In genomic region chr10:89555688-89556445, GRCh38 we compare ENCODE assay signal across 13 cellular contexts. TPM values are rescaled to one million over a fixed set of nuclear protein-coding genes. Genes with fewer than 3 reads are reported as not detected.
DNase-seq lines count a peak whose midpoint lies in the region; ATAC-seq and TF ChIP-seq lines count a peak whose summit lies in the region.
"Had no signal": no experiment of that assay in that cellular context is flagged by ENCODE, and none has a peak within 500 bp of the region (broad histone marks: within the 10 kb centered on the region; RNA-seq: fewer than 3 reads in every experiment).

No MANE protein-coding gene starts in this region.

- H3K27me3 ChIP-seq in H7 (ENCODE audit: control insufficient read depth, insufficient read depth, low read length) = no peaks in the 10 kb centered on the region
- no peaks in the 10 kb centered on the region for H3K27me3 ChIP-seq in RWPE2 (ENCODE audit: insufficient read depth, poor library complexity, severe bottlenecking)
- H3K27me3 ChIP-seq in trophoblast cell (ENCODE audit: insufficient read depth, low read length) = no peaks in the 10 kb centered on the region
- H3K27me3 ChIP-seq: neutrophil had no signal

- no peaks in the 10 kb centered on the region for H3K79me1 ChIP-seq in trophoblast cell (ENCODE audit: low read length)

- H2BK12ac ChIP-seq in trophoblast cell (ENCODE audit: low read length) = no peak overlapping the region

- H3K4me3 ChIP-seq in H7 (ENCODE audit: insufficient read depth, low read depth, low read length) = no peak overlapping the region
- H3K4me3 ChIP-seq in RWPE2 (ENCODE audit: severe bottlenecking) = no peak overlapping the region
- H3K4me3 ChIP-seq in trophoblast cell (ENCODE audit: low read depth, low read length) = no peak overlapping the region
- H3K4me3 ChIP-seq: PC-9 had no signal

- H3K4ac ChIP-seq in trophoblast cell (ENCODE audit: low read depth, low read length) = no peak overlapping the region

- H2BK120ac ChIP-seq in trophoblast cell (ENCODE audit: insufficient read depth, low read length, poor library complexity) = no peak overlapping the region

- H3K23ac ChIP-seq in trophoblast cell (ENCODE audit: low read length) = no peak overlapping the region

- no peak overlapping the region for H3K4me3 Mint-ChIP-seq in nephron progenitor cell
- H3K4me3 Mint-ChIP-seq: activated naive CD8-positive, alpha-beta T cell had no signal

- H3K9me3 Mint-ChIP-seq in nephron progenitor cell = peaks cover 4% of the 10 kb centered on the region

- H3K4me2 ChIP-seq in trophoblast cell (ENCODE audit: low read length) = no peak overlapping the region
- H3K4me2 ChIP-seq: PC-9 had no signal

- no peak overlapping the region for H4K12ac ChIP-seq in trophoblast cell (ENCODE audit: low read depth, low read length)

- no peak overlapping the region for H3K9ac ChIP-seq in trophoblast cell (ENCODE audit: low read length)

- no peak overlapping the region for H3K14ac ChIP-seq in trophoblast cell (ENCODE audit: low read length)

- no peak overlapping the region for H2AFZ ChIP-seq in trophoblast cell (ENCODE audit: insufficient read depth, low read length, poor library complexity)
- H2AFZ ChIP-seq: PC-9 had no signal

- H4K8ac ChIP-seq in trophoblast cell (ENCODE audit: low read depth, low read length) = no peak overlapping the region

- H3K79me2 ChIP-seq in trophoblast cell (ENCODE audit: control insufficient read depth, insufficient read depth, low read length, poor library complexity) = no peaks in the 10 kb centered on the region

- peaks cover 4% of the 10 kb centered on the region for H3K27me3 Mint-ChIP-seq in nephron progenitor cell (ENCODE audit: low read depth, poor library complexity)

- no peaks in the 10 kb centered on the region for H3K36me3 ChIP-seq in H7 (replicated peaks; ENCODE audit: control insufficient read depth, insufficient read depth, low read length)
- H3K36me3 ChIP-seq in RWPE2 (ENCODE audit: low read depth) = no peaks in the 10 kb centered on the region
- no peaks in the 10 kb centered on the region for H3K36me3 ChIP-seq in trophoblast cell (ENCODE audit: control insufficient read depth in 1 of 2, insufficient read depth in 2 of 2, low read length in 2 of 2)
- H3K36me3 ChIP-seq: neutrophil had no signal

- H4K91ac ChIP-seq in trophoblast cell (ENCODE audit: low read depth, low read length) = no peak overlapping the region

- no peak overlapping the region for H3K18ac ChIP-seq in trophoblast cell (ENCODE audit: low read length)

- peak; percentile 18 for DNase-seq in H7
- DNase-seq in RWPE2 (ENCODE audit: low spot score) = no peak
- DNase-seq in fibroblast of the conjunctiva (ENCODE audit: low read depth) = peak; percentile 12
- peak; percentile 44 to 62 for DNase-seq in trophoblast cell
- no peak for DNase-seq in KBM-7
- no peak for DNase-seq in nephron progenitor cell
- DNase-seq: NCI-H187; PC-9; stimulated activated CD4-positive, alpha-beta T cell treated with anti-CD3 and anti-CD28 coated beads, Interleukin-1b, Interleukin-23, amount 100 ng/mL, for 48 hours; stimulated activated naive CD4-positive, alpha-beta T cell had no signal

- H3K4me1 Mint-ChIP-seq in nephron progenitor cell = no peaks in the 10 kb centered on the region

- peak; percentile 38 for TF ChIP-seq CTCF in RWPE2 (IDR thresholded peaks at IDR 0.05; ENCODE audit: poor library complexity, severe bottlenecking)
- no peak for TF ChIP-seq CTCF in nephron progenitor cell (IDR thresholded peaks at IDR 0.05)

- H3K4me1 ChIP-seq in RWPE2 (ENCODE audit: insufficient read depth, poor library complexity, severe bottlenecking) (peaks cover 19% of the 10 kb centered on the region), trophoblast cell (ENCODE audit: control insufficient read depth in 1 of 2, insufficient read depth in 2 of 2, low read length in 2 of 2) (no peaks in the 10 kb centered on the region)

- no CpG with 5 or more reads among the region's 7 CpGs for WGBS in trophoblast cell (ENCODE audit: extremely low coverage, insufficient coverage, insufficient read length)

- H2BK5ac ChIP-seq in trophoblast cell (ENCODE audit: low read depth, low read length, poor library complexity) = no peak overlapping the region

- in situ Hi-C loops in KBM-7 (cut with MboI; ENCODE audit: low pct_unique_long_range_greater_than_20kb, low sequenced_read_pairs) = loop anchor here (25.0 kb wide), 1 partner anchor 119 kb away; no protein-coding TSS in a partner anchor

- no peak overlapping the region for H3K27ac Mint-ChIP-seq in nephron progenitor cell
- H3K27ac Mint-ChIP-seq: activated naive CD8-positive, alpha-beta T cell had no signal

- ATAC-seq in RWPE2 (ENCODE audit: low read depth) (peak; percentile 52; the same call in 2 of the 3 replicates), HG03135 (IDR thresholded peaks at IDR 0.05; ENCODE audit: unreplicated experiment) (no peak)

- no peaks in the 10 kb centered on the region for H3K36me3 Mint-ChIP-seq in nephron progenitor cell (ENCODE audit: low read depth)
- H3K36me3 Mint-ChIP-seq: activated naive CD8-positive, alpha-beta T cell had no signal

- no peaks in the 10 kb centered on the region for H3K9me3 ChIP-seq in RWPE2 (ENCODE audit: severe bottlenecking)
- no peaks in the 10 kb centered on the region for H3K9me3 ChIP-seq in trophoblast cell (ENCODE audit: insufficient read depth, low read depth, low read length)
- H3K9me3 ChIP-seq: neutrophil had no signal

- H2AK5ac ChIP-seq in trophoblast cell (ENCODE audit: low read length) = no peak overlapping the region

- H3K27ac ChIP-seq in RWPE2 (ENCODE audit: poor library complexity, severe bottlenecking) = no peak overlapping the region
- H3K27ac ChIP-seq in trophoblast cell (ENCODE audit: low read depth, low read length) = no peak overlapping the region
- H3K27ac ChIP-seq: neutrophil, PC-9 had no signal

RNA-seq across cellular contexts. Expression of gene SLC16A12, which starts 20.5 kb away (rescaled TPM):
- total RNA-seq in H7 (2014; rRNA removed; shearing (Covaris generic)) = 4.1 and 5.4 TPM in 2 replicates
- polyA plus RNA-seq in trophoblast cell (2013) = 0.07 and 0.11 TPM in 2 replicates

Comparison
In these comparisons a context has a peak if more than half of its experiments do, and no peak if none do; other contexts are left out.
1. DNase-seq: peak in H7 (single experiment), fibroblast of the conjunctiva (single experiment) and trophoblast cell (2 of 2); none in RWPE2 (single experiment), KBM-7 (single experiment) and nephron progenitor cell (single experiment).